ENCODE assay signal across 8 cellular contexts in genomic region chr2:36456227-36456788, GRCh38.
A peak's percentile ranks its signal among the peaks of the same experiment; 100 is the strongest.
DNase-seq lines count a peak whose midpoint lies in the region; ATAC-seq, FAIRE-seq and TF ChIP-seq lines count a peak whose summit lies in the region.

No MANE protein-coding gene starts in this region.

- H3K27ac ChIP-seq in astrocyte (ENCODE audit: low read depth, low read length) (peak overlapping the region; percentile 85), prostate gland (peak overlapping the region; percentile 25 to 45)

- peak overlapping the region; percentile 2 for H3K27ac Mint-ChIP-seq in astrocyte (ENCODE audit: unreplicated experiment)

- peak; percentile 76 for DNase-seq in EL
- peak; percentile 65 for DNase-seq in astrocyte (ENCODE audit: low read depth)
- DNase-seq in left cardiac atrium: peak; percentile 84
- DNase-seq in prostate gland (ENCODE audit: low spot score): no peak
- no peak for DNase-seq in stimulated activated CD4-positive, alpha-beta T cell treated with anti-CD3 and anti-CD28 coated beads, Interleukin-4, amount 100 ng/mL, for 24 hours
- no peak for DNase-seq in NCI-H748 treated with DMSO at 0.1 percent for 48 hours (lab: John Stamatoyannopoulos, UW)
- no peak for DNase-seq in NCI-H524 treated with DMSO at 0.1 percent for 48 hours (lab: John Stamatoyannopoulos, UW)
- no peak for DNase-seq in stimulated activated naive CD4-positive, alpha-beta T cell (lab: John Stamatoyannopoulos, UW)

- no peak for TF ChIP-seq POLR2A in prostate gland (IDR thresholded peaks at IDR 0.05)

- 26% methylated on average over 11 of the region's 11 CpGs for WGBS in prostate gland

- peak overlapping the region; percentile 74 for H3K4me2 ChIP-seq in astrocyte (ENCODE audit: low read length)

- H3K79me2 ChIP-seq in astrocyte (ENCODE audit: insufficient read depth, low read length): peaks cover 85% of the 10 kb centered on the region

- H3K4me1 Mint-ChIP-seq in astrocyte (ENCODE audit: low read depth, unreplicated experiment): peaks cover 9% of the 10 kb centered on the region

- H3K4me1 ChIP-seq in astrocyte (ENCODE audit: insufficient read depth, low read length) (peaks cover 75% of the 10 kb centered on the region), prostate gland (replicated peaks) (no peaks in the 10 kb centered on the region)

- H3K27me3 ChIP-seq in astrocyte (ENCODE audit: insufficient read depth, low read length) (no peaks in the 10 kb centered on the region), prostate gland (replicated peaks; ENCODE audit: insufficient read depth) (no peaks in the 10 kb centered on the region)

- H3K9ac ChIP-seq in astrocyte (ENCODE audit: low read length): peak overlapping the region; percentile 74

- H3K27me3 Mint-ChIP-seq in astrocyte (ENCODE audit: low read depth, unreplicated experiment): no peaks in the 10 kb centered on the region

- no peak for FAIRE-seq in astrocyte (lab: Jason Lieb, UNC)

- H3K9me3 ChIP-seq in astrocyte (ENCODE audit: insufficient read depth, low read depth, low read length) (no peaks in the 10 kb centered on the region), prostate gland (no peaks in the 10 kb centered on the region)

- ATAC-seq in left cardiac atrium: peak; percentile 80 to 93

- H3K36me3 ChIP-seq in astrocyte (ENCODE audit: insufficient read depth, low read length) (peaks cover 7% of the 10 kb centered on the region), prostate gland (no peaks in the 10 kb centered on the region)

- intact Hi-C loops in left cardiac atrium (cut with DNase I) (loop anchor here (5.0 to 10.0 kb wide), 2 partner anchors 99 to 102 kb away; partner anchors contain the start of gene CRIM1 (in 2 of the 2)), prostate gland (cut with DNase I) (no loop called here)

- peaks cover 3% of the 10 kb centered on the region for H3K36me3 Mint-ChIP-seq in astrocyte (ENCODE audit: low read depth, unreplicated experiment)

- H3K4me3 Mint-ChIP-seq in astrocyte (ENCODE audit: unreplicated experiment): peak overlapping the region; percentile 46

- TF ChIP-seq CTCF in astrocyte (IDR thresholded peaks at IDR 0.05; ENCODE audit: insufficient read depth, low read depth, low read length) (no peak), prostate gland (IDR thresholded peaks at IDR 0.05) (no peak)

- H2AFZ ChIP-seq in astrocyte (ENCODE audit: low read depth, low read length): peak overlapping the region; percentile 43

- no peaks in the 10 kb centered on the region for H3K9me3 Mint-ChIP-seq in astrocyte (ENCODE audit: unreplicated experiment)

- H3K4me3 ChIP-seq in astrocyte (ENCODE audit: insufficient read depth, low read depth, low read length) (no peak overlapping the region), prostate gland (no peak overlapping the region)

- no peaks in the 10 kb centered on the region for H4K20me1 ChIP-seq in astrocyte (ENCODE audit: insufficient read depth, low read length)

Comparison
In these comparisons a context has a peak if more than half of its experiments do, and no peak if none do; other contexts are left out.
1. DNase-seq: peak in EL (single experiment), astrocyte (single experiment) and left cardiac atrium (single experiment); none in prostate gland (single experiment), stimulated activated CD4-positive, alpha-beta T cell treated with anti-CD3 and anti-CD28 coated beads, Interleukin-4, amount 100 ng/mL, for 24 hours (single experiment), NCI-H748 treated with DMSO at 0.1 percent for 48 hours (single experiment), NCI-H524 treated with DMSO at 0.1 percent for 48 hours (single experiment) and stimulated activated naive CD4-positive, alpha-beta T cell (0 of 6).